In genomic region chr14:89699076-89699475, GRCh38 we compare ENCODE assay signal across 30 cellular contexts.
"Had no signal": no experiment of that assay in that cellular context is flagged by ENCODE, and none has a peak within 500 bp of the region (broad histone marks: within the 10 kb centered on the region; RNA-seq: fewer than 3 reads in every experiment).

No MANE protein-coding gene starts in this region.

- H3K4me3 ChIP-seq: neural progenitor cell, ovary, psoas muscle, right lobe of liver, sigmoid colon, smooth muscle cell, spleen, thoracic aorta, thyroid gland, tibial nerve, upper lobe of left lung, vagina had no signal

- H3K9me3 ChIP-seq: ovary, psoas muscle, right lobe of liver, sigmoid colon, thoracic aorta, thyroid gland, tibial nerve, upper lobe of left lung, vagina had no signal

- H3K36me3 Mint-ChIP-seq: neural progenitor cell; stimulated activated memory B cell treated with anti-CD40 and anti-IgM and Interleukin-4, amounts not matched to agents 10 μg/mL and 1 μg/mL and 100 μg/mL, for 72 hours had no signal

- H3K27me3 Mint-ChIP-seq: naive B cell; naive thymus-derived CD8-positive, alpha-beta T cell; stimulated activated memory B cell treated with anti-CD40 and anti-IgM and Interleukin-4, amounts not matched to agents 10 μg/mL and 1 μg/mL and 100 μg/mL, for 72 hours; stimulated activated naive CD8-positive, alpha-beta T cell treated with anti-CD3 and anti-CD28 coated beads, Interleukin-15, amount 100 ng/mL, for 72 hours had no signal

- H3K4me3 Mint-ChIP-seq: neural progenitor cell; stimulated activated memory B cell treated with anti-CD40 and anti-IgM and Interleukin-4, amounts not matched to agents 10 μg/mL and 1 μg/mL and 100 μg/mL, for 72 hours; stimulated activated naive CD8-positive, alpha-beta T cell treated with anti-CD3 and anti-CD28 coated beads, Interleukin-15, amount 100 ng/mL, for 72 hours had no signal

- H3K36me3 ChIP-seq: neural progenitor cell, ovary, right lobe of liver, sigmoid colon, spleen, thoracic aorta, thyroid gland, tibial nerve, upper lobe of left lung, vagina had no signal

- H3K4me2 ChIP-seq: neural progenitor cell had no signal

- ATAC-seq: naive thymus-derived CD8-positive, alpha-beta T cell; psoas muscle; right cardiac atrium; right lobe of liver; stimulated activated memory B cell treated with anti-CD40 and anti-IgM and Interleukin-4, amounts not matched to agents 10 μg/mL and 1 μg/mL and 100 μg/mL, for 72 hours; stimulated activated naive CD8-positive, alpha-beta T cell treated with anti-CD3 and anti-CD28 coated beads, Interleukin-15, amount 100 ng/mL, for 72 hours; stimulated activated naive CD8-positive, alpha-beta T cell treated with anti-CD3 and anti-CD28 coated beads, Interleukin-15, Interleukin-2, amounts not matched to agents 100 U/mL and 50 U/mL, for 24 hours had no signal

- H3K27ac ChIP-seq: neural progenitor cell, ovary, parathyroid adenoma, psoas muscle, right lobe of liver, sigmoid colon, spleen, thoracic aorta, thyroid gland, tibial nerve, upper lobe of left lung, vagina had no signal

- DNase-seq: naive B cell; naive thymus-derived CD8-positive, alpha-beta T cell; occipital lobe; ovary; posterior cingulate gyrus; psoas muscle; right cardiac atrium; right lobe of liver; sigmoid colon; spleen; stimulated activated CD4-positive, alpha-beta T cell treated with anti-CD3 and anti-CD28 coated beads, Interleukin-12 subunit alpha, Interleukin-12 subunit beta, amount 100 ng/mL, for 4 hours; stimulated activated CD4-positive, alpha-beta T cell treated with anti-CD3 and anti-CD28 coated beads, Interleukin-1b, Interleukin-23, amount 100 ng/mL, for 48 hours; stimulated activated CD4-positive, alpha-beta T cell treated with anti-CD3 and anti-CD28 coated beads, Interleukin-4, amount 100 ng/mL, for 1 hour; stimulated activated CD4-positive, alpha-beta T cell treated with anti-CD3 and anti-CD28 coated beads, Interleukin-4, amount 100 ng/mL, for 4 hours; stimulated activated naive CD4-positive, alpha-beta T cell; stimulated activated naive CD8-positive, alpha-beta T cell treated with anti-CD3 and anti-CD28 coated beads, Interleukin-15, amount 100 ng/mL, for 72 hours; stimulated activated naive CD8-positive, alpha-beta T cell treated with anti-CD3 and anti-CD28 coated beads, Interleukin-15, Interleukin-2, amounts not matched to agents 100 U/mL and 50 U/mL, for 24 hours; substantia nigra; thyroid gland; trophoblast cell; upper lobe of left lung had no signal

- H3K27me3 ChIP-seq: ovary, right lobe of liver, sigmoid colon, spleen, thyroid gland, tibial nerve, upper lobe of left lung, vagina had no signal

- H3K27ac Mint-ChIP-seq: neural progenitor cell; progenitor cell of endocrine pancreas; stimulated activated memory B cell treated with anti-CD40 and anti-IgM and Interleukin-4, amounts not matched to agents 10 μg/mL and 1 μg/mL and 100 μg/mL, for 72 hours; stimulated activated naive CD8-positive, alpha-beta T cell treated with anti-CD3 and anti-CD28 coated beads, Interleukin-15, amount 100 ng/mL, for 72 hours had no signal

- FAIRE-seq: urothelium cell line had no signal
